In the genomic region with DNA sequence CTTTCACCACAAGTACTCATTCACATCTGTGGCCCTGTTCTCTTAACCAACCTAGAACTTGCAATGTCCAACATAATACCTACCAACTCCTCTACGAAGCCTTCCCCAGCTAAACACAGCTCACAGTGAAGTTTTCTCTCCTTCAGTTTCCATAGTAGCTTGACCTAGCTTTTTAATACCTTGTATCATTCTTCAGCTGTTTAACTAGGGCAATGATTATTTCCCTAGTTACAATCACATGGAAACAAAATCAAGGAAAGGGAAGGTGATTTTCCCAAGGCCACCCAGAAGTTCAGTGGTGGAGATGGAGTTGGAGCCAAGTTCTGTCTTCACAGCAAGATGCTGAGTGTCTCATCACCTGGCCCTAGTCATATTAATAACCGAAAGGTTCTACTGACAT, we compare ENCODE assay signal across 17 cellular contexts. TPM values are rescaled to one million over a fixed set of nuclear protein-coding genes. Genes with fewer than 3 reads are reported as not detected.
DNase-seq lines count a peak whose midpoint lies in the region; FAIRE-seq and TF ChIP-seq lines count a peak whose summit lies in the region.
"Had no signal": no experiment of that assay in that cellular context is flagged by ENCODE, and none has a peak within 500 bp of the region (broad histone marks: within the 10 kb centered on the region; RNA-seq: fewer than 3 reads in every experiment).

No MANE protein-coding gene starts in this region.

- CTCF ChIA-PET in H1 (lab: Charles Lee; ENCODE audit: partially characterized antibody), result interaction anchor here (0.8 to 3.0 kb wide), 6 partner anchors 10 to 171 kb away, joined by 3 to 15 read pairs (median 6); no protein-coding TSS in a partner anchor

- H3K36me3 ChIP-seq in H1 (ENCODE audit: control insufficient read depth in 2 of 4, insufficient read depth in 4 of 4, low read length in 3 of 4) (no peaks in the 10 kb centered on the region), rectal smooth muscle tissue (ENCODE audit: control insufficient read depth, insufficient read depth, low read length) (no peaks in the 10 kb centered on the region)

- no peak overlapping the region for H3K18ac ChIP-seq in H1 (ENCODE audit: extremely low read depth, low read length)

- POLR2A ChIA-PET in H1 (lab: Charles Lee; ENCODE audit: partially characterized antibody), result interaction anchor here (1.5 kb wide), 1 partner anchor 11 kb away, joined by 3 read pairs; no protein-coding TSS in a partner anchor

- H2BK120ac ChIP-seq in H1 (replicated peaks; ENCODE audit: low read depth, low read length), result no peak overlapping the region

- no peak for FAIRE-seq in H1 (lab: Jason Lieb, UNC)
- FAIRE-seq: GM12891, GM18507 had no signal

- no peak overlapping the region; the same call in 1 of the 2 replicates for H2AK5ac ChIP-seq in H1 (ENCODE audit: low read depth, low read length)

- peak; percentile 13 for DNase-seq in activated CD8-positive, alpha-beta memory T cell treated with anti-CD3 and anti-CD28 coated beads for 24 hours
- DNase-seq in activated CD8-positive, alpha-beta memory T cell treated with anti-CD3 and anti-CD28 coated beads, Interleukin-2, amount 50 U/mL, for 48 hours, result no peak
- DNase-seq in H1 (ENCODE audit: low read depth in 1 of 2, low spot score in 2 of 2), result no peak
- DNase-seq in caudate nucleus (lab: John Stamatoyannopoulos, UW), result no peak
- no peak for DNase-seq in GM19238 (ENCODE audit: insufficient read length, low spot score)
- DNase-seq: C1 segment of cervical spinal cord; CD4-positive, alpha-beta memory T cell; COR-L47; DMS153; DMS79 treated with DMSO at 0.1 percent for 48 hours; GF-D8; GOT3; H7; HCEC 1CT had no signal

- H3K79me1 ChIP-seq in H1 (ENCODE audit: low read depth, low read length), result no peaks in the 10 kb centered on the region

- peak overlapping the region; percentile 37; the same call in 1 of the 2 replicates for H2BK15ac ChIP-seq in H1 (ENCODE audit: low read length)

- no peak for TF ChIP-seq RAD21 in H1 (IDR thresholded peaks at IDR 0.05 in 1 of 2, conservative IDR thresholded peaks at IDR 0.05 in 1 of 2; ENCODE audit: low read depth in 2 of 2, low read length in 2 of 2)

- H3K79me2 ChIP-seq in H1 (ENCODE audit: control insufficient read depth in 1 of 2, insufficient read depth in 2 of 2, low read length in 2 of 2), result no peaks in the 10 kb centered on the region

- no peaks in the 10 kb centered on the region for H4K20me1 ChIP-seq in H1 (replicated peaks in 1 of 2; ENCODE audit: control insufficient read depth in 1 of 2, insufficient read depth in 2 of 2, low read length in 2 of 2)

- 0 out of 2 replicates have a peak overlapping the region, but pooled peaks have one; percentile 11 for H2BK20ac ChIP-seq in H1 (ENCODE audit: low read length)

- 96% methylated on average over 2 of the region's 2 CpGs; no CpG with 5 or more reads in 1 of the 2 experiments for WGBS in H1 (ENCODE audit: extremely low coverage in 1 of 2, insufficient coverage in 1 of 2, insufficient read length in 1 of 2, insufficient replicate concordance in 2 of 2, low coverage in 1 of 2, low lambda C conversion rate in 2 of 2, missing lambda C conversion rate in 1 of 2), 2 experiments

- TF ChIP-seq POLR2A in H1 (IDR thresholded peaks at IDR 0.05; ENCODE audit: control extremely low read depth in 1 of 2, low read depth in 2 of 2, low read length in 2 of 2), result no peak

- no peak overlapping the region for H4K8ac ChIP-seq in H1 (ENCODE audit: extremely low read depth, insufficient read depth, low read length)

- TF ChIP-seq EP300 in H1 (IDR thresholded peaks at IDR 0.05; ENCODE audit: borderline replicate concordance in 1 of 2, low read depth in 2 of 2, low read length in 2 of 2), result no peak

- no peak overlapping the region for H2BK5ac ChIP-seq in H1 (ENCODE audit: low read depth, low read length)

- no peak overlapping the region for H3K9ac ChIP-seq in H1 (replicated peaks in 1 of 4; ENCODE audit: extremely low read depth in 1 of 4, low read depth in 3 of 4, low read length in 3 of 4)
- H3K9ac ChIP-seq in rectal smooth muscle tissue (ENCODE audit: low read length), result no peak overlapping the region

- H3K4ac ChIP-seq in H1 (replicated peaks; ENCODE audit: insufficient read length, low read depth, low read length), result no peak overlapping the region

- H3K27ac ChIP-seq in H1 (ENCODE audit: low read depth, low read length) (no peak overlapping the region), rectal smooth muscle tissue (ENCODE audit: low read depth, low read length) (peak overlapping the region; percentile 8), caudate nucleus (ENCODE audit: low read depth, low read length) (no peak overlapping the region)

- H3K4me3 ChIP-seq in H1 (ENCODE audit: extremely low read depth in 1 of 4, insufficient read depth in 2 of 4, low read depth in 3 of 4, low read length in 4 of 4), result no peak overlapping the region
- no peak overlapping the region for H3K4me3 ChIP-seq in rectal smooth muscle tissue (ENCODE audit: low read length)

- H3K9me3 ChIP-seq in H1 (ENCODE audit: insufficient read depth in 2 of 2, low read depth in 1 of 2, low read length in 1 of 2), result no peaks in the 10 kb centered on the region

- H4K91ac ChIP-seq in H1 (replicated peaks; ENCODE audit: insufficient read length, low read length), result no peak overlapping the region

- no peak overlapping the region for H3K4me2 ChIP-seq in H1 (ENCODE audit: insufficient read depth in 1 of 2, low read depth in 2 of 2, low read length in 2 of 2)

- H3K56ac ChIP-seq in H1 (replicated peaks; ENCODE audit: insufficient read length, low read depth, low read length), result no peak overlapping the region

- no peak overlapping the region for H3K14ac ChIP-seq in H1 (ENCODE audit: insufficient read length)

- H3K27me3 ChIP-seq in H1 (replicated peaks in 1 of 4; ENCODE audit: control insufficient read depth in 3 of 4, extremely low read depth in 1 of 4, insufficient read depth in 3 of 4, low read length in 3 of 4) (no peaks in the 10 kb centered on the region), rectal smooth muscle tissue (ENCODE audit: control insufficient read depth, insufficient read depth, low read length) (no peaks in the 10 kb centered on the region)

- no peak overlapping the region for H4K5ac ChIP-seq in H1 (ENCODE audit: insufficient read length, low read depth, low read length)

- no peak overlapping the region for H3K23ac ChIP-seq in H1 (ENCODE audit: insufficient read length)

- TF ChIP-seq CTCF in H1 (IDR thresholded peaks at IDR 0.05; ENCODE audit: control extremely low read depth in 1 of 3, insufficient read depth in 1 of 3, low read depth in 1 of 3, low read length in 3 of 3), result no peak

- H2AFZ ChIP-seq in H1 (ENCODE audit: low read length), result no peak overlapping the region

- H3K23me2 ChIP-seq in H1 (ENCODE audit: low read depth, low read length), result no peaks in the 10 kb centered on the region; the same call in 1 of the 2 replicates

- no peak overlapping the region for H2BK12ac ChIP-seq in H1 (ENCODE audit: low read depth, low read length)

- H3K4me1 ChIP-seq in H1 (replicated peaks in 1 of 4; ENCODE audit: control insufficient read depth in 3 of 4, insufficient read depth in 4 of 4, low read length in 3 of 4), result peaks cover 4 to 18% (median 11%) of the 10 kb centered on the region in 4 experiments
- H3K4me1 ChIP-seq in rectal smooth muscle tissue (ENCODE audit: control insufficient read depth, insufficient read depth, low read length), result peaks cover 7% of the 10 kb centered on the region

TF ChIP-seq in H1, 55 proteins besides CTCF, POLR2A, EP300 and RAD21 (continues in another document):
- TF ChIP-seq TEAD4 (IDR thresholded peaks at IDR 0.05; ENCODE audit: low read depth, low read length) (no peak), SRF (IDR thresholded peaks at IDR 0.05; ENCODE audit: low read depth, low read length) (no peak), SP1 (IDR thresholded peaks at IDR 0.05; ENCODE audit: low read depth, low read length) (no peak), YY1 (IDR thresholded peaks at IDR 0.05; ENCODE audit: low read depth, low read length) (no peak), HDAC6 (IDR thresholded peaks at IDR 0.05; ENCODE audit: low read depth, low read length) (no peak), BACH1 (IDR thresholded peaks at IDR 0.05; ENCODE audit: low read length) (no peak), RNF2 (IDR thresholded peaks at IDR 0.05; ENCODE audit: borderline replicate concordance, low read depth, low read length, missing control alignments, poor library complexity, severe bottlenecking) (no peak)

RNA-seq across cellular contexts. Expression of a gene that starts 16.3 kb away (rescaled TPM):
- total RNA-seq in H1 (2021; fragmentation: NEBNext Ultra II Directional; extraction: Animal tissue kit (Norgen Biotek cat#: 25700)), result 5.9 and 6.4 TPM in 2 replicates
- 6.8 and 8.0 TPM in 2 replicates for polyA plus RNA-seq in H1 (2011; rRNA removed)
- 7.8 TPM for polyA plus RNA-seq in H1 (2011; cell fraction: cytosol; rRNA removed)
- polyA plus RNA-seq in H1 (2011; cell fraction: nucleus; rRNA removed), result 16.2 TPM
- 6.7 to 8.7 TPM (median 8.4 TPM) in 4 replicates for polyA plus RNA-seq in H1 (2012, experiment 1 of 2)
- polyA plus RNA-seq in H1 (2012, experiment 2 of 2), result 2.2 TPM
- 4.2 TPM for polyA plus RNA-seq in H1 (2013, experiment 1 of 2)
- polyA plus RNA-seq in H1 (2013, experiment 2 of 2), result 5.1 TPM
- 7.2 and 13.7 TPM in 2 replicates for polyA minus RNA-seq in H1 (2011; rRNA and poly(A)+ RNA removed)
- polyA minus RNA-seq in H1 (2011; cell fraction: cytosol; rRNA and poly(A)+ RNA removed), result 5.9 TPM
- 24.5 TPM for polyA minus RNA-seq in H1 (2011; cell fraction: nucleus; rRNA and poly(A)+ RNA removed)
